Comparison of ENCODE assay signal across 15 cellular contexts in the genomic region with DNA sequence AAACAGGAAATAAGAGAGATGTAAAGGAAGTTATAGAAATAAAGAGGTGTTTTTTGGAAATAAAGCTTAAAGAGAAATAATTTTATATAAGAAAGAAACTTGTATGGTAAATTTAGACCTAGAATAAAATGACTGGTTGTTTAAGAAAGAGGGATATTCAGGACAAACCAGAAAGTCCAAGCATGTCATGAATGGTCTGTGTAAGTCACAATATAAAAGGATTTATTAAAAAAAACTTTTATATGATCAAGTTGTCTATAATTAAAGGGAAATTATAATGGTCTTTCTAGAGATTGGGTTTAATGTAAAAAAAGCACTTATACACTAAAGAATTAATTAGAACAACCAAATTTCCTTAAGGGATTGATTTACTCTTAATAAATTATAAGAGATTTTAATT. TPM values are rescaled to one million over a fixed set of nuclear protein-coding genes. Genes with fewer than 3 reads are reported as not detected.
"Had no signal": no experiment of that assay in that cellular context is flagged by ENCODE, and none has a peak within 500 bp of the region (broad histone marks: within the 10 kb centered on the region; RNA-seq: fewer than 3 reads in every experiment).

No MANE protein-coding gene starts in this region.

RNA-seq across cellular contexts. Expression of gene NMS, which starts 13.9 kb away (rescaled TPM):
- total RNA-seq: body of pancreas; epithelial cell of proximal tubule; fibroblast of villous mesenchyme; gastroesophageal sphincter; hepatocyte; left cardiac atrium; left ventricle myocardium superior; lung microvascular endothelial cell; mesothelial cell of epicardium; naive thymus-derived CD4-positive, alpha-beta T cell; occipital lobe; psoas muscle; sigmoid colon; subcutaneous adipose tissue; thoracic aorta had no signal
